34 cellular contexts compared by ENCODE assay signal in genomic region chr7:1595636-1596035, GRCh38. TPM values are rescaled to one million over a fixed set of nuclear protein-coding genes. Genes with fewer than 3 reads are reported as not detected.
"Had no signal": no experiment of that assay in that cellular context is flagged by ENCODE, and none has a peak within 500 bp of the region (broad histone marks: within the 10 kb centered on the region; RNA-seq: fewer than 3 reads in every experiment).

No MANE protein-coding gene starts in this region.

- ATAC-seq: activated CD8-positive, alpha-beta T cell treated with anti-CD3 and anti-CD28 coated beads for 36 hours; activated naive CD4-positive, alpha-beta T cell treated with anti-CD3 and anti-CD28 coated beads, Interleukin-2, amount 50 U/mL, for 72 hours; activated T-cell treated with anti-CD3 and anti-CD28 coated beads, Interleukin-2, amount 50 U/mL, for 4 hours; activated T-cell treated with anti-CD3 and anti-CD28 coated beads, Interleukin-2, amount 50 U/mL, for 72 hours; activated T-helper 17 cell treated with anti-CD3 and anti-CD28 coated beads, Interleukin-2, amount 50 U/mL, for 72 hours; body of pancreas had no signal

- H3K9me3 ChIP-seq: adrenal gland, body of pancreas, breast epithelium had no signal

- H3K4me1 ChIP-seq: adrenal gland, body of pancreas, breast epithelium had no signal

- DNase-seq: activated B cell treated with CpG ODN at 0.5 μM for 24 hours; activated CD4-positive, alpha-beta memory T cell treated with anti-CD3 and anti-CD28 coated beads for 36 hours; activated CD4-positive, alpha-beta T cell treated with anti-CD3 and anti-CD28 coated beads for 4 hours; activated CD4-positive, alpha-beta T cell treated with anti-CD3 and anti-CD28 coated beads, Interleukin-2, amount 10 ng/mL, durations not matched to agents 24 days and 14 days; activated CD4-positive, alpha-beta T cell treated with anti-CD3 and anti-CD28 coated beads, Interleukin-2, amount 50 U/mL, for 1 hour; activated CD4-positive, alpha-beta T cell treated with anti-CD3 and anti-CD28 coated beads, Interleukin-2, amount 50 U/mL, for 4 hours; activated CD4-positive, CD25-positive, alpha-beta regulatory T cell treated with anti-CD3 and anti-CD28 coated beads, Interleukin-2, amount 50 U/mL, for 72 hours; activated CD8-positive, alpha-beta memory T cell treated with anti-CD3 and anti-CD28 coated beads, Interleukin-2, amount 50 U/mL, for 4 hours; activated CD8-positive, alpha-beta T cell treated with anti-CD3 and anti-CD28 coated beads for 36 hours; activated effector memory CD4-positive, alpha-beta T cell treated with anti-CD3 and anti-CD28 coated beads, Interleukin-2, amount 50 U/mL, for 16 hours; activated gamma-delta T cell treated with Interleukin-2 at 50 U/mL for 16 hours; activated naive CD4-positive, alpha-beta T cell; activated naive CD4-positive, alpha-beta T cell treated with anti-CD3 and anti-CD28 coated beads for 36 hours; activated naive CD4-positive, alpha-beta T cell treated with anti-CD3 and anti-CD28 coated beads, Interleukin-2, amount 50 U/mL, for 16 hours; activated naive CD8-positive, alpha-beta T cell treated with anti-CD3 and anti-CD28 coated beads for 36 hours; activated T-cell treated with anti-CD3 and anti-CD28 coated beads for 4 hours; activated T-cell treated with anti-CD3 and anti-CD28 coated beads, Interleukin-2, amount 50 U/mL, for 1 hour; activated T-cell treated with anti-CD3 and anti-CD28 coated beads, Interleukin-2, amount 50 U/mL, for 4 hours; activated T-cell treated with anti-CD3 and anti-CD28 coated beads, Interleukin-2, amount 50 U/mL, for 72 hours; adrenal gland; amniotic stem cell; body of pancreas; brain microvascular endothelial cell; central memory CD4-positive, alpha-beta T cell; T-helper 1 cell; T-helper 2 cell; T-helper 9 cell had no signal

- H3K27ac ChIP-seq: adrenal gland, body of pancreas, brain microvascular endothelial cell, breast epithelium, VCaP had no signal

- H3K27me3 ChIP-seq: body of pancreas had no signal

- H3K4me3 ChIP-seq: adrenal gland, body of pancreas, breast epithelium had no signal

- FAIRE-seq: astrocyte, TTC549 had no signal

- H3K36me3 ChIP-seq: adrenal gland, brain microvascular endothelial cell, breast epithelium had no signal

RNA-seq across cellular contexts. Expression of gene TMEM184A, which starts 39.6 kb away (rescaled TPM):
- total RNA-seq: activated B cell treated with CpG ODN at 0.5 μM for 24 hours; activated CD4-positive, alpha-beta memory T cell treated with anti-CD3 and anti-CD28 coated beads for 36 hours; activated CD4-positive, alpha-beta T cell treated with anti-CD3 and anti-CD28 coated beads, Interleukin-2, amount 10 ng/mL, durations not matched to agents 24 days and 14 days; activated CD8-positive, alpha-beta memory T cell treated with anti-CD3 and anti-CD28 coated beads for 36 hours; activated CD8-positive, alpha-beta T cell treated with anti-CD3 and anti-CD28 coated beads for 36 hours; activated T-helper 17 cell treated with anti-CD3 and anti-CD28 coated beads, Interleukin-2, amount 50 U/mL, for 72 hours had no signal
